Comparison of ENCODE assay signal across 15 cellular contexts in the genomic region with DNA sequence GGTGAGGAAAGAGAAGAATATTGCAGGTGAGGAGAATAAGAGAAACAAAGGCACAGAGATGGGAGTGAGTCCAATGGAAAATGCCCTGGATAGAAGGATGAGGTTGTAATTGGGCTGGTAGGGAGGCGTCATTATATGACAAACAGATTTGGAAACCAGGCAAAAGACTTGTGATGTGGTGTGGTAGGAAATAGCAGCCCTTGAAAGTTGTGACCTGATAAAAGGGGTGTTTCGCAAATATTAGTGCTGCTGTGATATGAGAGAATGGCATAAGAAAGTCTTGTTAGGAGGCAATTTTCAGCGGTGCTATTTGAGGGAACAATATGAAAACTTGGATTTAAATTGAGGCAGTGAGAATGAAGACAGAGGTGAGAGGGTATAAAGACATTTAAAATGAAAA.
DNase-seq lines count a peak whose midpoint lies in the region; ATAC-seq, FAIRE-seq and TF ChIP-seq lines count a peak whose summit lies in the region.
"Had no signal": no experiment of that assay in that cellular context is flagged by ENCODE, and none has a peak within 500 bp of the region (broad histone marks: within the 10 kb centered on the region; RNA-seq: fewer than 3 reads in every experiment).

No MANE protein-coding gene starts in this region.

- no peak overlapping the region for H3K9ac ChIP-seq in HCT116 (ENCODE audit: low read length)

- no peak for FAIRE-seq in D721Med (lab: Jason Lieb, UNC)
- FAIRE-seq: GM19239, H1 had no signal

- no peak for TF ChIP-seq CTCF in HCT116 (IDR thresholded peaks at IDR 0.05 in 2 of 3, conservative IDR thresholded peaks at IDR 0.05 in 1 of 3; ENCODE audit: borderline replicate concordance in 1 of 3, insufficient read depth in 1 of 3, low read depth in 2 of 3, low read length in 2 of 3)
- TF ChIP-seq CTCF in D721Med (IDR thresholded peaks at IDR 0.05; ENCODE audit: insufficient read depth, missing control alignments) = no peak
- no peak for TF ChIP-seq CTCF in coronary artery (IDR thresholded peaks at IDR 0.05)

- ATAC-seq in HCT116 (no peak), Right ventricle myocardium superior (ENCODE audit: poor library complexity) (peak; percentile 81), left ventricle myocardium superior (peak; percentile 84)
- ATAC-seq: CD8-positive, alpha-beta T cell had no signal

- H3K27me3 ChIP-seq in HCT116 (ENCODE audit: insufficient read depth, low read length) = no peaks in the 10 kb centered on the region

- POLR2A ChIA-PET in HCT116 (lab: Charles Lee) = no interaction called here

- no peaks in the 10 kb centered on the region for H4K20me1 ChIP-seq in HCT116 (ENCODE audit: insufficient read depth)

- DNase-seq in HCT116 (ENCODE audit: low read depth, low spot score) (no peak), Right ventricle myocardium superior (no peak), left ventricle myocardium superior (no peak), D721Med (ENCODE audit: insufficient read length, low spot score) (no peak), coronary artery (ENCODE audit: low spot score) (no peak), KBM-7 (no peak)
- DNase-seq: CD8-positive, alpha-beta T cell; COR-L47; DND-41; GDM1; HFFc6 had no signal

- intact Hi-C loops in HCT116 (cut with micrococcal nuclease) = no loop called here
- intact Hi-C loops in Right ventricle myocardium superior (cut with DNase I) = no loop called here
- intact Hi-C loops in left ventricle myocardium superior (cut with micrococcal nuclease) = loop anchor here (5.0 kb wide), 1 partner anchor 38 kb away; no protein-coding TSS in a partner anchor

- no peaks in the 10 kb centered on the region for H3K9me3 ChIP-seq in HCT116 (ENCODE audit: control insufficient read depth in 1 of 2, insufficient read depth in 1 of 2, low read depth in 1 of 2, low read length in 2 of 2)
- H3K9me3 ChIP-seq: HAP-1 had no signal

- H3K79me2 ChIP-seq in HCT116 (ENCODE audit: insufficient read depth, low read length) = no peaks in the 10 kb centered on the region

- H3K4me2 ChIP-seq in HCT116 (ENCODE audit: low read length) = no peak overlapping the region

- no peaks in the 10 kb centered on the region for H3K9me2 ChIP-seq in HCT116 (ENCODE audit: insufficient read depth)

- H3K4me1 ChIP-seq in HCT116 (ENCODE audit: control insufficient read depth in 1 of 2, insufficient read depth in 2 of 2, low read length in 2 of 2) = peaks cover 24 to 53% of the 10 kb centered on the region in 2 experiments
- H3K4me1 ChIP-seq: HAP-1 had no signal

- TF ChIP-seq POLR2A in HCT116 (IDR thresholded peaks at IDR 0.05; ENCODE audit: borderline replicate concordance, extremely low read depth, insufficient read depth, insufficient read length) = no peak

- H3K4me3 ChIP-seq in HCT116 (replicated peaks in 1 of 2; ENCODE audit: low read depth in 1 of 2, low read length in 2 of 2) (no peak overlapping the region), coronary artery (no peak overlapping the region)
- H3K4me3 ChIP-seq: HAP-1 had no signal

- no peak overlapping the region for H3K27ac ChIP-seq in HCT116 (ENCODE audit: low read depth, low read length)
- no peak overlapping the region for H3K27ac ChIP-seq in coronary artery
- H3K27ac ChIP-seq: HL-60 had no signal

- peak overlapping the region; percentile 58 for H2AFZ ChIP-seq in HCT116 (ENCODE audit: low read depth, low read length, poor library complexity, severe bottlenecking)

- in situ Hi-C loops in KBM-7 (cut with MboI; ENCODE audit: low pct_unique_long_range_greater_than_20kb, low sequenced_read_pairs) = no loop called here

- RAD21 ChIA-PET in HCT116 (lab: Charles Lee; ENCODE audit: low non-redundant PET in 1 of 2, low total read pairs in 2 of 2, uncharacterized antibody in 2 of 2, unreplicated experiment in 2 of 2) = no interaction called here

- H3K36me3 ChIP-seq in HCT116 (ENCODE audit: control insufficient read depth in 1 of 2, insufficient read depth in 2 of 2, low read length in 2 of 2) = no peaks in the 10 kb centered on the region
- H3K36me3 ChIP-seq: HAP-1 had no signal

- BruUV-seq in HCT116 (replicated peaks; lab: Mats Ljungman, UMichigan) = no TSS peak

- no peak for TF ChIP-seq RAD21 in HCT116 (IDR thresholded peaks at IDR 0.05; ENCODE audit: low read depth)

- CTCF ChIA-PET in HCT116 (lab: Charles Lee) = no interaction called here

TF ChIP-seq in HCT116, 20 proteins besides CTCF, POLR2A, EP300 and RAD21:
- TF ChIP-seq EZH2 (IDR thresholded peaks at IDR 0.05) = no peak
- TF ChIP-seq CEBPB (IDR thresholded peaks at IDR 0.05; ENCODE audit: low read depth) = no peak
- TF ChIP-seq FOSL1 (IDR thresholded peaks at IDR 0.05; ENCODE audit: low read depth) = no peak
- no peak for TF ChIP-seq SIN3A (IDR thresholded peaks at IDR 0.05; ENCODE audit: low read depth)
- TF ChIP-seq JUND (IDR thresholded peaks at IDR 0.05) = no peak
- no peak for TF ChIP-seq ELF1 (IDR thresholded peaks at IDR 0.05; ENCODE audit: borderline replicate concordance, low read depth)
- no peak for TF ChIP-seq YY1 (IDR thresholded peaks at IDR 0.05; ENCODE audit: extremely low read depth, insufficient replicate concordance, low read depth, low read length)
- TF ChIP-seq ZNF274 (IDR thresholded peaks at IDR 0.05; ENCODE audit: low read depth, low read length) = no peak
- TF ChIP-seq TCF7L2 (IDR thresholded peaks at IDR 0.05; ENCODE audit: borderline replicate concordance, extremely low read depth, insufficient read depth, insufficient read length) = no peak
- TF ChIP-seq, protein P1, sequence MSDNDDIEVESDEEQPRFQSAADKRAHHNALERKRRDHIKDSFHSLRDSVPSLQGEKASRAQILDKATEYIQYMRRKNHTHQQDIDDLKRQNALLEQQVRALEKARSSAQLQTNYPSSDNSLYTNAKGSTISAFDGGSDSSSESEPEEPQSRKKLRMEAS (IDR thresholded peaks at IDR 0.05) = no peak
